In genomic region chr4:78954048-78954666, GRCh38 we compare ENCODE assay signal across 2 cellular contexts.
TF ChIP-seq lines count a peak whose summit lies in the region.

No MANE protein-coding gene starts in this region.

TF ChIP-seq in HepG2, 621 proteins besides CTCF, POLR2A, EP300 and RAD21:
- TF ChIP-seq ZBTB1 (CRISPR knock-in tag; IDR thresholded peaks at IDR 0.05; ENCODE audit: borderline replicate concordance) (no peak), HNRNPL (IDR thresholded peaks at IDR 0.05; ENCODE audit: low read depth, low read length) (no peak), STAG1 (CRISPR knock-in tag; IDR thresholded peaks at IDR 0.05) (peak; percentile 66), KDM3A (CRISPR knock-in tag; IDR thresholded peaks at IDR 0.05; ENCODE audit: low read depth) (no peak), KDM2A (CRISPR knock-in tag; IDR thresholded peaks at IDR 0.05; ENCODE audit: borderline replicate concordance, low read depth) (no peak), RFX5 (IDR thresholded peaks at IDR 0.05; ENCODE audit: low read depth, low read length) (no peak), ZNF10 (CRISPR knock-in tag; IDR thresholded peaks at IDR 0.05; ENCODE audit: borderline replicate concordance, low read depth) (no peak)

TF ChIP-seq in endothelial cell of umbilical vein, 7 proteins besides CTCF, POLR2A, EP300 and RAD21:
- TF ChIP-seq FOS (IDR thresholded peaks at IDR 0.05; ENCODE audit: borderline replicate concordance, insufficient read depth, low read length): no peak
- no peak for TF ChIP-seq JUN (IDR thresholded peaks at IDR 0.05; ENCODE audit: borderline replicate concordance, insufficient read depth, insufficient read length, low read depth)
- TF ChIP-seq POLR2AphosphoS5 (IDR thresholded peaks at IDR 0.05; ENCODE audit: insufficient read depth, low read depth, low read length): no peak
- no peak for TF ChIP-seq MAX (IDR thresholded peaks at IDR 0.05; ENCODE audit: insufficient read depth, insufficient read length)
- no peak for TF ChIP-seq EZH2 (IDR thresholded peaks at IDR 0.05; ENCODE audit: borderline replicate concordance, low read depth, low read length, severe bottlenecking)
- TF ChIP-seq MYC (IDR thresholded peaks at IDR 0.05; ENCODE audit: low read depth, low read length): no peak
- TF ChIP-seq GATA2 (IDR thresholded peaks at IDR 0.05; ENCODE audit: insufficient read depth, insufficient read length, low read depth, low read length): no peak
